ENCODE assay signal across 1 cellular context in the genomic region with DNA sequence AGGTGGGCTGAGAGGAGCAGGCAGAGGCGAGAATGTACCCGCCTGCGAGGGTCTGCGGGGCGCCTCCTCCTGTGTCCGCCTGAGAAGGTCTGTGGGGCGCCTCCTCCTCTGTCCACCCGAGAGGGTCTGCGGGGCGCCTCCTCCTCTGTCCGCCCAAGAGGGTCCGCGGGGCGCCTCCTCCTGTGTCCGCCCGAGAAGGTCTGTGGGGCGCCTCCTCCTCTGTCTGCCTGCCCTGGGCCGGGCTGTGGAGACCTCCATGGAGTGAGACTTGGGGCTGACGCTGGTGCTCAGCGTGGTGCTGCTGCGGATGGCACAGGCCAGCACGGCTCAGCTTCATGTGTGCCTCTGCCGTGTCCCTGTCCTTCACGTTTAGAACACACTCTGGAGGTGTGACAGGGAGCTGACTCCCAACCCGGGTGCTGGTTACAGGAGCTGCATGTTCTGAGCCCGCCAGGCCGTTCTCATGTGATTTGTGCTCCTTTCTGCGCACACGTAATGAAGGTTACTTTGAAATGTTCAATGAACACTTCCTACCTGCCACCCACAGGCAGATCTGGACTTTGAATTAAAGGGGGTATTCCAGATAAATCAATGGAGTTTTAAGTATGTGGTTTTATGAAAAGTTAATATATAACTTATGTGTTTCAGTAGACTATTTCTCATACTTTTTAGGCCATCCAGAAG.
TF ChIP-seq lines count a peak whose summit lies in the region.

No MANE protein-coding gene starts in this region.

TF ChIP-seq in WTC11, 78 proteins besides CTCF, POLR2A, EP300 and RAD21 (continued from another document):
- TF ChIP-seq NR3C1 (CRISPR knock-in tag; conservative IDR thresholded peaks at IDR 0.05; ENCODE audit: low read depth) (no peak), FOXK1 (CRISPR knock-in tag; IDR thresholded peaks at IDR 0.05) (no peak), ZNF138 (CRISPR knock-in tag; conservative IDR thresholded peaks at IDR 0.05) (no peak), ZNF232 (CRISPR knock-in tag; IDR thresholded peaks at IDR 0.05) (no peak), ZNF671 (CRISPR knock-in tag; IDR thresholded peaks at IDR 0.05) (no peak)
- TF ChIP-seq, protein P1, sequence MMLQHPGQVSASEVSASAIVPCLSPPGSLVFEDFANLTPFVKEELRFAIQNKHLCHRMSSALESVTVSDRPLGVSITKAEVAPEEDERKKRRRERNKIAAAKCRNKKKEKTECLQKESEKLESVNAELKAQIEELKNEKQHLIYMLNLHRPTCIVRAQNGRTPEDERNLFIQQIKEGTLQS (CRISPR knock-in tag; conservative IDR thresholded peaks at IDR 0.05), result no peak
- TF ChIP-seq, protein P2, sequence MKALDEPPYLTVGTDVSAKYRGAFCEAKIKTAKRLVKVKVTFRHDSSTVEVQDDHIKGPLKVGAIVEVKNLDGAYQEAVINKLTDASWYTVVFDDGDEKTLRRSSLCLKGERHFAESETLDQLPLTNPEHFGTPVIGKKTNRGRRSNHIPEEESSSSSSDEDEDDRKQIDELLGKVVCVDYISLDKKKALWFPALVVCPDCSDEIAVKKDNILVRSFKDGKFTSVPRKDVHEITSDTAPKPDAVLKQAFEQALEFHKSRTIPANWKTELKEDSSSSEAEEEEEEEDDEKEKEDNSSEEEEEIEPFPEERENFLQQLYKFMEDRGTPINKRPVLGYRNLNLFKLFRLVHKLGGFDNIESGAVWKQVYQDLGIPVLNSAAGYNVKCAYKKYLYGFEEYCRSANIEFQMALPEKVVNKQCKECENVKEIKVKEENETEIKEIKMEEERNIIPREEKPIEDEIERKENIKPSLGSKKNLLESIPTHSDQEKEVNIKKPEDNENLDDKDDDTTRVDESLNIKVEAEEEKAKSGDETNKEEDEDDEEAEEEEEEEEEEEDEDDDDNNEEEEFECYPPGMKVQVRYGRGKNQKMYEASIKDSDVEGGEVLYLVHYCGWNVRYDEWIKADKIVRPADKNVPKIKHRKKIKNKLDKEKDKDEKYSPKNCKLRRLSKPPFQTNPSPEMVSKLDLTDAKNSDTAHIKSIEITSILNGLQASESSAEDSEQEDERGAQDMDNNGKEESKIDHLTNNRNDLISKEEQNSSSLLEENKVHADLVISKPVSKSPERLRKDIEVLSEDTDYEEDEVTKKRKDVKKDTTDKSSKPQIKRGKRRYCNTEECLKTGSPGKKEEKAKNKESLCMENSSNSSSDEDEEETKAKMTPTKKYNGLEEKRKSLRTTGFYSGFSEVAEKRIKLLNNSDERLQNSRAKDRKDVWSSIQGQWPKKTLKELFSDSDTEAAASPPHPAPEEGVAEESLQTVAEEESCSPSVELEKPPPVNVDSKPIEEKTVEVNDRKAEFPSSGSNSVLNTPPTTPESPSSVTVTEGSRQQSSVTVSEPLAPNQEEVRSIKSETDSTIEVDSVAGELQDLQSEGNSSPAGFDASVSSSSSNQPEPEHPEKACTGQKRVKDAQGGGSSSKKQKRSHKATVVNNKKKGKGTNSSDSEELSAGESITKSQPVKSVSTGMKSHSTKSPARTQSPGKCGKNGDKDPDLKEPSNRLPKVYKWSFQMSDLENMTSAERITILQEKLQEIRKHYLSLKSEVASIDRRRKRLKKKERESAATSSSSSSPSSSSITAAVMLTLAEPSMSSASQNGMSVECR (CRISPR knock-in tag; IDR thresholded peaks at IDR 0.05; ENCODE audit: borderline replicate concordance), result no peak
